In genomic region chr3:63910873-63911272, GRCh38 we compare ENCODE assay signal across 8 cellular contexts. TPM values are rescaled to one million over a fixed set of nuclear protein-coding genes. Genes with fewer than 3 reads are reported as not detected.
DNase-seq lines count a peak whose midpoint lies in the region; ATAC-seq, FAIRE-seq and TF ChIP-seq lines count a peak whose summit lies in the region.

No MANE protein-coding gene starts in this region.

- peaks cover 31% of the 10 kb centered on the region for H3K4me1 Mint-ChIP-seq in activated CD8-positive, alpha-beta T cell treated with anti-CD3 and anti-CD28 coated beads for 36 hours (ENCODE audit: low read depth)

- H3K36me3 Mint-ChIP-seq in activated CD8-positive, alpha-beta T cell treated with anti-CD3 and anti-CD28 coated beads for 36 hours (ENCODE audit: low read depth) = peaks cover 23% of the 10 kb centered on the region

- peak overlapping the region; percentile 97 for H3K27ac Mint-ChIP-seq in activated CD8-positive, alpha-beta T cell treated with anti-CD3 and anti-CD28 coated beads for 36 hours

- no peak for TF ChIP-seq POLR2A in uterus (IDR thresholded peaks at IDR 0.05)

- no peaks in the 10 kb centered on the region for H3K36me3 ChIP-seq in uterus

- peak; percentile 18 for ATAC-seq in activated CD8-positive, alpha-beta T cell treated with anti-CD3 and anti-CD28 coated beads for 36 hours

- H3K4me3 ChIP-seq in uterus = peak overlapping the region in 1 of 2 donors; percentile 62

- peak overlapping the region; percentile 98 to 100 for H3K27ac ChIP-seq in uterus

- no peaks in the 10 kb centered on the region for H3K27me3 ChIP-seq in uterus

- TF ChIP-seq CTCF in activated CD8-positive, alpha-beta T cell treated with anti-CD3 and anti-CD28 coated beads for 36 hours (IDR thresholded peaks at IDR 0.05) = no peak
- TF ChIP-seq CTCF in uterus (IDR thresholded peaks at IDR 0.05) = no peak

- peak in 4 of 6 experiments; percentile 4 to 53 (median 40) for DNase-seq in stimulated activated naive CD4-positive, alpha-beta T cell (lab: John Stamatoyannopoulos, UW)
- DNase-seq in stimulated activated naive CD4-positive, alpha-beta T cell treated with Interleukin-2 at 50 U/mL for 16 hours (lab: John Stamatoyannopoulos, UW) = no peak
- peak; percentile 12 for DNase-seq in activated CD8-positive, alpha-beta T cell treated with anti-CD3 and anti-CD28 coated beads for 36 hours
- no peak for DNase-seq in uterus
- DNase-seq in Kasumi-1 (lab: John Stamatoyannopoulos, UW) = no peak
- no peak for DNase-seq in stimulated activated CD4-positive, alpha-beta T cell treated with anti-CD3 and anti-CD28 coated beads, Interleukin-15, amount 100 ng/mL, for 24 hours
- DNase-seq in OCI-M2 (lab: John Stamatoyannopoulos, UW; ENCODE audit: unreplicated experiment) = no peak

- H3K4me1 ChIP-seq in uterus = peaks cover 2 to 5% of the 10 kb centered on the region in 2 donors

- intact Hi-C loops in activated CD8-positive, alpha-beta T cell treated with anti-CD3 and anti-CD28 coated beads for 36 hours (cut with micrococcal nuclease) = loop anchor here (5.0 to 10.0 kb wide), 2 partner anchors 49 to 54 kb away; partner anchors contain the start of genes ATXN7 and THOC7
- intact Hi-C loops in uterus (cut with DNase I; ENCODE audit: low total_unique reads) = no loop called here

- H3K4me3 Mint-ChIP-seq in activated CD8-positive, alpha-beta T cell treated with anti-CD3 and anti-CD28 coated beads for 36 hours = peak overlapping the region; percentile 92

- H3K9me3 ChIP-seq in uterus = no peaks in the 10 kb centered on the region

- FAIRE-seq in islet of Langerhans (lab: Jason Lieb, UNC) = peak; percentile 55

- H3K27me3 Mint-ChIP-seq in activated CD8-positive, alpha-beta T cell treated with anti-CD3 and anti-CD28 coated beads for 36 hours = no peaks in the 10 kb centered on the region

- POLR2A ChIA-PET in activated CD8-positive, alpha-beta T cell treated with anti-CD3 and anti-CD28 coated beads for 36 hours (lab: Charles Lee) = interaction anchor here (0.6 to 1.8 kb wide), 3 partner anchors 33 to 70 kb away, joined by 3 to 5 read pairs (median 3); no protein-coding TSS in a partner anchor

- CTCF ChIA-PET in activated CD8-positive, alpha-beta T cell treated with anti-CD3 and anti-CD28 coated beads for 36 hours (lab: Charles Lee) = interaction anchor here (1.9 kb wide), 1 partner anchor 69 kb away, joined by 5 read pairs; no protein-coding TSS in a partner anchor

- no peaks in the 10 kb centered on the region for H3K9me3 Mint-ChIP-seq in activated CD8-positive, alpha-beta T cell treated with anti-CD3 and anti-CD28 coated beads for 36 hours

RNA-seq across cellular contexts. Expression of gene SCAANT1, which starts 1.3 kb away (rescaled TPM):
- total RNA-seq in activated CD8-positive, alpha-beta T cell treated with anti-CD3 and anti-CD28 coated beads for 36 hours = not detected
- total RNA-seq in uterus = not detected

RNA-seq across cellular contexts. Expression of gene ATXN7, which starts 47.2 kb away (rescaled TPM):
- total RNA-seq in activated CD8-positive, alpha-beta T cell treated with anti-CD3 and anti-CD28 coated beads for 36 hours = 10 to 100 TPM; 22.5 to 25.9 TPM
- total RNA-seq in uterus = 10 to 100 TPM in 2 of 4 donors, 1 to 10 TPM in 2; 3.3 to 42.5 (median 17.9) TPM

RNA-seq across cellular contexts. Expression of gene THOC7, which starts 47.3 kb away (rescaled TPM):
- 10 to 100 TPM; 85.0 to 85.5 TPM for total RNA-seq in activated CD8-positive, alpha-beta T cell treated with anti-CD3 and anti-CD28 coated beads for 36 hours
- 10 to 100 TPM; 25.4 to 86.2 (median 52.0) TPM for total RNA-seq in uterus

Comparison
In these comparisons a context has a peak if more than half of its experiments do, and no peak if none do; other contexts are left out.
1. DNase-seq: peak in stimulated activated naive CD4-positive, alpha-beta T cell (4 of 6) and activated CD8-positive, alpha-beta T cell treated with anti-CD3 and anti-CD28 coated beads for 36 hours (single experiment); none in stimulated activated naive CD4-positive, alpha-beta T cell treated with Interleukin-2 at 50 U/mL for 16 hours (single experiment), uterus (0 of 2), Kasumi-1 (0 of 2), stimulated activated CD4-positive, alpha-beta T cell treated with anti-CD3 and anti-CD28 coated beads, Interleukin-15, amount 100 ng/mL, for 24 hours (single experiment) and OCI-M2 (single experiment).